Comparison of ENCODE assay signal across 1 cellular context in genomic region chr11:17542249-17542648, GRCh38.
A peak's percentile ranks its signal among the peaks of the same experiment; 100 is the strongest.
TF ChIP-seq lines count a peak whose summit lies in the region.

No MANE protein-coding gene starts in this region.

TF ChIP-seq in HepG2, 621 proteins besides CTCF, POLR2A, EP300 and RAD21 (continued from another document and continues in another):
- TF ChIP-seq GMEB1 (CRISPR knock-in tag; IDR thresholded peaks at IDR 0.05; ENCODE audit: borderline replicate concordance): no peak
- no peak for TF ChIP-seq SNRNP70 (IDR thresholded peaks at IDR 0.05; ENCODE audit: low read depth, low read length)
- TF ChIP-seq NONO (IDR thresholded peaks at IDR 0.05): no peak
- TF ChIP-seq NONO (CRISPR knock-in tag; conservative IDR thresholded peaks at IDR 0.05): no peak
- no peak for TF ChIP-seq NR3C1 (CRISPR knock-in tag; IDR thresholded peaks at IDR 0.05)
- TF ChIP-seq ELF3 (CRISPR knock-in tag; IDR thresholded peaks at IDR 0.05): peak; percentile 61; the same call in 1 of the 2 replicates
- TF ChIP-seq ATF7-NPFF (CRISPR knock-in tag; IDR thresholded peaks at IDR 0.05; ENCODE audit: low read depth): no peak
- peak; percentile 13 for TF ChIP-seq TEAD3 (CRISPR knock-in tag; optimal IDR thresholded peaks at IDR 0.05; ENCODE audit: borderline replicate concordance)
- no peak for TF ChIP-seq NCOA1 (CRISPR knock-in tag; IDR thresholded peaks at IDR 0.05)
- TF ChIP-seq ZNF280B (CRISPR knock-in tag; IDR thresholded peaks at IDR 0.05; ENCODE audit: borderline replicate concordance): 0 out of 2 replicates have a peak, but pooled peaks have one; percentile 29
- 0 out of 2 replicates have a peak, but pooled peaks have one; percentile 24 for TF ChIP-seq SPEN (CRISPR knock-in tag; IDR thresholded peaks at IDR 0.05; ENCODE audit: low read depth)
- TF ChIP-seq ETV5 (CRISPR knock-in tag; IDR thresholded peaks at IDR 0.05; ENCODE audit: borderline replicate concordance): no peak
- no peak for TF ChIP-seq NFE2 (CRISPR knock-in tag; IDR thresholded peaks at IDR 0.05)
- TF ChIP-seq ZNF788 (CRISPR knock-in tag; IDR thresholded peaks at IDR 0.05; ENCODE audit: borderline replicate concordance): 0 out of 2 replicates have a peak, but pooled peaks have one; percentile 16
- TF ChIP-seq HNF4G (IDR thresholded peaks at IDR 0.05; ENCODE audit: borderline replicate concordance, low read depth, low read length): peak; percentile 56
- no peak for TF ChIP-seq HNF4G (CRISPR knock-in tag; IDR thresholded peaks at IDR 0.05; ENCODE audit: borderline replicate concordance, low read depth)
- no peak for TF ChIP-seq ZNF318 (CRISPR knock-in tag; IDR thresholded peaks at IDR 0.05)
- no peak for TF ChIP-seq ARID3A (IDR thresholded peaks at IDR 0.05; ENCODE audit: low read depth, low read length)
- peak; percentile 52; the same call in 1 of the 2 replicates for TF ChIP-seq CBX5 (CRISPR knock-in tag; IDR thresholded peaks at IDR 0.05; ENCODE audit: borderline replicate concordance)
- no peak for TF ChIP-seq THAP7 (CRISPR knock-in tag; IDR thresholded peaks at IDR 0.05)
- TF ChIP-seq TEF (CRISPR knock-in tag; IDR thresholded peaks at IDR 0.05): no peak
- TF ChIP-seq ZFYVE20 (CRISPR knock-in tag; IDR thresholded peaks at IDR 0.05; ENCODE audit: borderline replicate concordance, low read depth): no peak
- TF ChIP-seq NCOA2 (CRISPR knock-in tag; IDR thresholded peaks at IDR 0.05): 0 out of 2 replicates have a peak, but pooled peaks have one; percentile 8
- no peak for TF ChIP-seq ZNF546 (CRISPR knock-in tag; conservative IDR thresholded peaks at IDR 0.05)
- no peak for TF ChIP-seq ZNF317 (CRISPR knock-in tag; IDR thresholded peaks at IDR 0.05)
- TF ChIP-seq ZBTB25 (CRISPR knock-in tag; IDR thresholded peaks at IDR 0.05): no peak
- TF ChIP-seq ZNF598 (CRISPR knock-in tag; IDR thresholded peaks at IDR 0.05; ENCODE audit: borderline replicate concordance): no peak
- no peak for TF ChIP-seq MAZ (IDR thresholded peaks at IDR 0.05; ENCODE audit: borderline replicate concordance, low read depth, low read length)
- TF ChIP-seq MAZ (CRISPR knock-in tag; IDR thresholded peaks at IDR 0.05; ENCODE audit: low read depth): no peak
- no peak for TF ChIP-seq ZNF350 (CRISPR knock-in tag; IDR thresholded peaks at IDR 0.05; ENCODE audit: borderline replicate concordance, low read depth)
- TF ChIP-seq ZNF30 (CRISPR knock-in tag; IDR thresholded peaks at IDR 0.05): no peak
- TF ChIP-seq ZNF629 (CRISPR knock-in tag; conservative IDR thresholded peaks at IDR 0.05): 0 out of 2 replicates have a peak, but pooled peaks have one; percentile 6
- peak; percentile 72 for TF ChIP-seq SALL1 (CRISPR knock-in tag; IDR thresholded peaks at IDR 0.05)
- TF ChIP-seq POLR2G (IDR thresholded peaks at IDR 0.05; ENCODE audit: low read depth, low read length): no peak
- TF ChIP-seq KLF6 (CRISPR knock-in tag; IDR thresholded peaks at IDR 0.05): no peak
- no peak for TF ChIP-seq ZBTB34 (CRISPR knock-in tag; IDR thresholded peaks at IDR 0.05)
- TF ChIP-seq ARID5B (CRISPR knock-in tag; IDR thresholded peaks at IDR 0.05): peak; percentile 34; the same call in 1 of the 2 replicates
- peak; percentile 18; the same call in 1 of the 2 replicates for TF ChIP-seq ELF1 (CRISPR knock-in tag; IDR thresholded peaks at IDR 0.05)
